Comparison of ENCODE assay signal across 9 cellular contexts in the genomic region with DNA sequence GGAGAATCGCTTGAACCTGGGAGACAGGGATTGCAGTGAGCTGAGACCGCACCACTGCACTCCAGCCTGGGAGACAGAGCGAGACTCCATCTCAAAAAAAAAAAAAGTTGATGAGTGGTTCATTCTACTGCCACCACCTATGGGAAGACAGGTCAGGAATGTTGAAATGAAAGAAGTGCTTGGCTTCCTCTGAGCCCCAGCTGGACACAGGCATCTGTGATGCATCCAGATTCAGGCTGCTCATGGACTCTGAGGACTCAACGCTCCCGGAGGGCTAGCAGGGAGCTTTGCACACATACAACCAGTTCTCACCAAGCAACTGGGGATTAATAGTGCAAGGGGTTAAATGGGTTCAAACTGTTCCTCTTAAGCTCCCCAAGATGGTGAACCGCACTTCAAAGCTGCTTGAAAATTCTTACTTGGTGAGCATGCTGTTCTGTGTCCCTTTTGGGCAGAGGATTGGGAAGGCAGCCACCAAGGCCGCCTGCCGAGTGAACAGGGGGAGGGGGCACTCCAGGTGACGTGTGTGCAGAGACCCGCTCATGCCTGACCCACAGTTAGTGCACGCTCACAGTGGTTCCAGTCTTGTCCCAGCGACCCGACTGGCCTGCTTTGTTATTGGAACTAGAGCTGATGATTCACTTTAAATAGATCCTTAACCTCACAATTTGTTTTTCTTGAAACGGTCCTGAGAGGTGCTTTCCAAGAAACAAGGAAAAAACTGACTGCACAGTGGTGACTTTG. TPM values are rescaled to one million over a fixed set of nuclear protein-coding genes. Genes with fewer than 3 reads are reported as not detected.
DNase-seq lines count a peak whose midpoint lies in the region; ATAC-seq, FAIRE-seq and TF ChIP-seq lines count a peak whose summit lies in the region.
"Not testable (repeated sequence)": the region's sequence is repeated elsewhere in the genome, so short reads cannot be mapped to it uniquely, and the experiment has no call there.
"Had no signal": no experiment of that assay in that cellular context is flagged by ENCODE, and none has a peak within 500 bp of the region (broad histone marks: within the 10 kb centered on the region; RNA-seq: fewer than 3 reads in every experiment).

No MANE protein-coding gene starts in this region.

- not testable (repeated sequence) for H3K4me3 Mint-ChIP-seq in nephron

- DNase-seq in A549 (ENCODE audit: low read depth in 1 of 2, low spot score in 1 of 2) = not testable (repeated sequence)
- DNase-seq in PC-3 (peak; percentile 63), astrocyte of the hippocampus (ENCODE audit: low read depth, low spot score) (peak; percentile 71), esophagus muscularis mucosa (ENCODE audit: extremely low spot score) (peak; percentile 70), kidney epithelial cell (ENCODE audit: low read depth) (peak; percentile 73), testis (peak; percentile 43)

- H3K9me3 Mint-ChIP-seq in nephron = not testable (repeated sequence)

- H3K27ac ChIP-seq in A549 (peak overlapping the region in 1 of 2 experiments; percentile 39; a peak in 3 of 6 replicates), esophagus muscularis mucosa (replicated peaks in 1 of 4) (peak overlapping the region in 1 of 4 donors; percentile 50)
- H3K27ac ChIP-seq in PC-3 (ENCODE audit: low read length); testis: not testable (repeated sequence)

- H3K27me3 ChIP-seq in PC-3 (ENCODE audit: low read length); esophagus muscularis mucosa; kidney epithelial cell (ENCODE audit: control insufficient read depth, insufficient read depth, low read length); testis: not testable (repeated sequence)

- whole genome bisulfite sequencing in A549 (ENCODE audit: missing lambda C conversion rate) = 65% methylated on average over 14 of the region's 14 CpGs
- WGBS in esophagus muscularis mucosa = 61% methylated on average over 14 of the region's 14 CpGs
- WGBS in testis, 2 donors = 48 to 55% methylated on average over 12 to 13 of the region's 14 CpGs

- H3K36me3 ChIP-seq in PC-3 (ENCODE audit: low read depth, low read length); esophagus muscularis mucosa; kidney epithelial cell (ENCODE audit: control insufficient read depth, insufficient read depth, low read length); testis (ENCODE audit: low read depth, missing control alignments): not testable (repeated sequence)

- not testable (repeated sequence) for H3K9me3 ChIP-seq in A549; PC-3 (ENCODE audit: low read length); esophagus muscularis mucosa; testis

- BruUV-seq in PC-3 (replicated peaks; lab: Mats Ljungman, UMichigan) = not testable (repeated sequence)

- not testable (repeated sequence) for TF ChIP-seq POLR2A in A549 (IDR thresholded peaks at IDR 0.05; ENCODE audit: low read length); esophagus muscularis mucosa (IDR thresholded peaks at IDR 0.05; ENCODE audit: low read depth); testis (IDR thresholded peaks at IDR 0.05)

- H3K79me2 ChIP-seq in PC-3 (ENCODE audit: low read length) = not testable (repeated sequence)

- intact Hi-C loops in PC-3 (cut with micrococcal nuclease); esophagus muscularis mucosa (cut with DNase I); testis (cut with DNase I; ENCODE audit: low total_unique reads): not testable (repeated sequence)

- peak overlapping the region; percentile 22 for H3K4me2 ChIP-seq in A549
- H3K4me2 ChIP-seq in PC-3 (ENCODE audit: low read length) = peak overlapping the region; percentile 53

- not testable (repeated sequence) for FAIRE-seq in A549 (lab: Jason Lieb, UNC)

- not testable (repeated sequence) for H3K4me3 ChIP-seq in A549; PC-3 (ENCODE audit: low read length); kidney epithelial cell (ENCODE audit: low read depth, low read length); testis
- H3K4me3 ChIP-seq in esophagus muscularis mucosa = peak overlapping the region in 2 of 4 donors; percentile 1 to 28

- ATAC-seq in A549 (peak in 1 of 2 experiments; percentile 3; a peak in 2 of 6 replicates), GM19351 (IDR thresholded peaks at IDR 0.05; ENCODE audit: unreplicated experiment) (peak; percentile 40), PC-3 (peak; percentile 25)

- not testable (repeated sequence) for H4K20me1 ChIP-seq in PC-3 (ENCODE audit: low read length)

- TF ChIP-seq CTCF in A549 (IDR thresholded peaks at IDR 0.05); PC-3 (conservative IDR thresholded peaks at IDR 0.05; ENCODE audit: low read depth, low read length); esophagus muscularis mucosa (IDR thresholded peaks at IDR 0.05); kidney epithelial cell (IDR thresholded peaks at IDR 0.05; ENCODE audit: insufficient read depth, low read length, poor library complexity, severe bottlenecking); nephron (IDR thresholded peaks at IDR 0.05; ENCODE audit: unreplicated experiment in 3 of 3); testis (IDR thresholded peaks at IDR 0.05): not testable (repeated sequence)

- H3K9ac ChIP-seq in PC-3 (ENCODE audit: low read length) = not testable (repeated sequence)

- not testable (repeated sequence) for TF ChIP-seq RAD21 in A549 (conservative IDR thresholded peaks at IDR 0.05 in 1 of 2, IDR thresholded peaks at IDR 0.05 in 1 of 2)

- not testable (repeated sequence) for H3K9me2 ChIP-seq in PC-3 (replicated peaks; ENCODE audit: low read length)

- H3K4me1 ChIP-seq in A549 = peaks cover 26% of the 10 kb centered on the region
- peaks cover 20% of the 10 kb centered on the region for H3K4me1 ChIP-seq in PC-3 (ENCODE audit: insufficient read depth, low read length)
- peaks cover 0 to 17% (median 8%) of the 10 kb centered on the region in 4 donors for H3K4me1 ChIP-seq in esophagus muscularis mucosa
- not testable (repeated sequence) for H3K4me1 ChIP-seq in testis

- peak overlapping the region; percentile 76 to 86 (median 82) for H3K27ac Mint-ChIP-seq in nephron

- not testable (repeated sequence) for H3K36me3 Mint-ChIP-seq in nephron (ENCODE audit: low read depth)

- not testable (repeated sequence) for TF ChIP-seq EP300 in A549 (IDR thresholded peaks at IDR 0.05); esophagus muscularis mucosa (IDR thresholded peaks at IDR 0.05)

- H3K27me3 Mint-ChIP-seq in nephron (ENCODE audit: low read depth) = peaks cover 22% of the 10 kb centered on the region

- peaks cover 11% of the 10 kb centered on the region for H3K4me1 Mint-ChIP-seq in nephron

- not testable (repeated sequence) for H2AFZ ChIP-seq in PC-3 (ENCODE audit: low read length)

- CTCF ChIA-PET in A549 (lab: Yijun Ruan, JAX); PC-3 (lab: Charles Lee): not testable (repeated sequence)

- POLR2A ChIA-PET in A549 (lab: Yijun Ruan, JAX); PC-3 (lab: Charles Lee; ENCODE audit: unreplicated experiment): not testable (repeated sequence)

- H3F3A ChIP-seq in PC-3 (ENCODE audit: low read length, unreplicated experiment) = not testable (repeated sequence)

RNA-seq across cellular contexts. Expression of a gene that starts 32.1 kb away (rescaled TPM):
- 56.2 TPM in 1 of 2 replicates, not detected in the other for polyA plus RNA-seq in A549 (2011; rRNA removed)
- polyA plus RNA-seq in A549 (2012; cell fraction: cytosol; rRNA removed) = not detected in 2 replicates
- not detected in 2 replicates for polyA plus RNA-seq in A549 (2012; cell fraction: nucleus; rRNA removed)
- 6.5 to 8.5 TPM (median 6.6 TPM) in 3 replicates for polyA plus RNA-seq in A549 (2017; fragmentation: RNase III; extraction: RNeasy Plus Mini Kit Qiagen cat#74134 plus additional on column Dnase treatment)
- polyA minus RNA-seq in A549 (2011; rRNA and poly(A)+ RNA removed) = 38,453 and 40,699 TPM in 2 replicates
- under 0.01 TPM in 2 replicates for total RNA-seq in PC-3 (2014; rRNA removed)
- under 1 TPM in 2 of 4 donors, not detected in 2; under 0.01 TPM for total RNA-seq in esophagus muscularis mucosa
- total RNA-seq in kidney epithelial cell = under 0.01 TPM in 2 replicates
- under 1 TPM; under 0.01 TPM for total RNA-seq in testis
- polyA plus RNA-seq in testis (ENCODE audit: insufficient read depth, low read depth, low replicate concordance) = 18.9 TPM
- polyA plus RNA-seq: BJ had no signal
